8 cellular contexts compared by ENCODE assay signal in genomic region chr2:27583390-27583915, GRCh38. TPM values are rescaled to one million over a fixed set of nuclear protein-coding genes. Genes with fewer than 3 reads are reported as not detected.
DNase-seq lines count a peak whose midpoint lies in the region; ATAC-seq and TF ChIP-seq lines count a peak whose summit lies in the region.

No MANE protein-coding gene starts in this region.

- in situ Hi-C loops in gastrocnemius medialis (cut with MboI; ENCODE audit: low sequenced_read_pairs in 4 of 4), result no loop called here

- intact Hi-C loops in heart left ventricle (cut with DNase I) (loop anchor here in 5 of 10 donors (2.0 to 10.0 kb wide), 6 partner anchors 45 to 151 kb away; partner anchors contain the start of genes FNDC4 (in 2 of the 5), GCKR (in 2 of the 5), CCDC121 (in 1 of the 5) and GPN1 (in 1 of the 5)), Right ventricle myocardium inferior (cut with DNase I) (loop anchor here (5.0 kb wide), 1 partner anchor 91 kb away; no protein-coding TSS in a partner anchor), gastrocnemius medialis (cut with DNase I; ENCODE audit: low total_unique reads) (loop anchor here (5.0 kb wide), 1 partner anchor 96 kb away; the partner anchor contains the start of gene IFT172)

- TF ChIP-seq POLR2A in heart left ventricle (IDR thresholded peaks at IDR 0.05), result no peak
- TF ChIP-seq POLR2A in gastroesophageal sphincter (IDR thresholded peaks at IDR 0.05), result no peak
- no peak for TF ChIP-seq POLR2A in gastrocnemius medialis (IDR thresholded peaks at IDR 0.05)

- DNase-seq in heart left ventricle (no peak), Right ventricle myocardium inferior (ENCODE audit: missing footprints) (no peak), WERI-Rb-1 (no peak), gastrocnemius medialis (no peak), 8988T (no peak), T-helper 9 cell (no peak), NCI-H1436 treated with DMSO at 0.1 percent for 48 hours (lab: John Stamatoyannopoulos, UW) (no peak)

- no peaks in the 10 kb centered on the region for H3K27me3 ChIP-seq in heart left ventricle
- no peaks in the 10 kb centered on the region for H3K27me3 ChIP-seq in WERI-Rb-1 (ENCODE audit: insufficient read depth, low read depth, severe bottlenecking)
- no peaks in the 10 kb centered on the region for H3K27me3 ChIP-seq in gastroesophageal sphincter
- H3K27me3 ChIP-seq in gastrocnemius medialis, result no peaks in the 10 kb centered on the region

- TF ChIP-seq CTCF in heart left ventricle (IDR thresholded peaks at IDR 0.05) (no peak), WERI-Rb-1 (IDR thresholded peaks at IDR 0.05; ENCODE audit: low read depth, low read length) (no peak), gastroesophageal sphincter (IDR thresholded peaks at IDR 0.05) (no peak), gastrocnemius medialis (IDR thresholded peaks at IDR 0.05 in 4 of 5, conservative IDR thresholded peaks at IDR 0.05 in 1 of 5) (no peak)

- peak overlapping the region; percentile 36 to 81 (median 65) for H3K4me3 ChIP-seq in heart left ventricle
- H3K4me3 ChIP-seq in WERI-Rb-1 (ENCODE audit: low read depth, low read length), result peak overlapping the region; percentile 90
- H3K4me3 ChIP-seq in gastroesophageal sphincter, result peak overlapping the region; percentile 69 to 87
- H3K4me3 ChIP-seq in gastrocnemius medialis, result peak overlapping the region; percentile 54 to 86 (median 64)

- H3K27ac ChIP-seq in heart left ventricle (peak overlapping the region in 11 of 12 donors; percentile 1 to 83 (median 68)), WERI-Rb-1 (peak overlapping the region; percentile 45), gastroesophageal sphincter (peak overlapping the region; percentile 27 to 82 (median 78)), gastrocnemius medialis (peak overlapping the region; percentile 43 to 74 (median 63))

- H3K4me1 ChIP-seq in heart left ventricle (peaks cover 3 to 31% (median 16%) of the 10 kb centered on the region in 12 donors), gastroesophageal sphincter (peaks cover 5 to 39% (median 8%) of the 10 kb centered on the region in 3 donors), gastrocnemius medialis (peaks cover 14 to 16% of the 10 kb centered on the region in 2 donors)

- ATAC-seq in heart left ventricle (peak in 1 of 4 donors; percentile 2), Right ventricle myocardium inferior (no peak), gastroesophageal sphincter (peak; percentile 2), gastrocnemius medialis (peak in 1 of 2 donors; percentile 15)

- H3K36me3 ChIP-seq in heart left ventricle (no peaks in the 10 kb centered on the region), WERI-Rb-1 (peaks cover 3% of the 10 kb centered on the region; the same call in 1 of the 2 replicates), gastroesophageal sphincter (no peaks in the 10 kb centered on the region), gastrocnemius medialis (no peaks in the 10 kb centered on the region)

- TF ChIP-seq EP300 in gastroesophageal sphincter (IDR thresholded peaks at IDR 0.05), result no peak

- peaks cover 0 to 17% (median 6%) of the 10 kb centered on the region in 12 donors for H3K9me3 ChIP-seq in heart left ventricle
- H3K9me3 ChIP-seq in WERI-Rb-1 (ENCODE audit: severe bottlenecking), result peaks cover 19% of the 10 kb centered on the region
- H3K9me3 ChIP-seq in gastroesophageal sphincter, result peaks cover 0 to 32% (median 0%) of the 10 kb centered on the region in 3 donors
- H3K9me3 ChIP-seq in gastrocnemius medialis, result peaks cover 0 to 4% (median 0%) of the 10 kb centered on the region in 3 donors

- 5 to 9% (median 6%) methylated on average over 12 of the region's 12 CpGs for WGBS in heart left ventricle, 4 donors
- 4% methylated on average over 6 to 7 of the region's 12 CpGs for WGBS in gastroesophageal sphincter (ENCODE audit: low coverage in 1 of 2), 2 donors

RNA-seq across cellular contexts. Expression of gene ZNF512, which starts 0.6 kb away (rescaled TPM):
- 10 to 100 TPM; 13.2 to 31.8 (median 20.1) TPM for total RNA-seq in heart left ventricle
- 10 to 100 TPM in 1 of 2 donors, 1 to 10 TPM in 1; 8.4 to 15.8 TPM for polyA plus RNA-seq in heart left ventricle
- total RNA-seq in Right ventricle myocardium inferior, result 18.3 TPM
- total RNA-seq in gastroesophageal sphincter, result 10 to 100 TPM; 32.3 to 52.1 (median 44.4) TPM
- total RNA-seq in gastrocnemius medialis, result 10 to 100 TPM in 2 of 4 donors, 1 to 10 TPM in 2; 5.8 to 15.6 (median 8.4) TPM

RNA-seq across cellular contexts. Expression of gene CCDC121, which starts 45.4 kb away (rescaled TPM):
- 1 to 10 TPM; 3.9 to 7.7 (median 5.8) TPM for total RNA-seq in heart left ventricle
- polyA plus RNA-seq in heart left ventricle, result 1 to 10 TPM; 2.5 to 3.5 TPM
- total RNA-seq in Right ventricle myocardium inferior, result 6.2 TPM
- total RNA-seq in gastroesophageal sphincter, result 10 to 100 TPM in 1 of 4 donors, 1 to 10 TPM in 3; 3.1 to 14.0 (median 5.0) TPM
- 1 to 10 TPM in 3 of 4 donors, under 1 TPM in 1; 0.56 to 2.0 (median 1.3) TPM for total RNA-seq in gastrocnemius medialis

RNA-seq across cellular contexts. Expression of gene GPN1, which starts 45.4 kb away (rescaled TPM):
- total RNA-seq in heart left ventricle, result 10 to 100 TPM; 14.4 to 22.3 (median 19.4) TPM
- 10 to 100 TPM; 10.1 to 35.9 TPM for polyA plus RNA-seq in heart left ventricle
- total RNA-seq in Right ventricle myocardium inferior, result 18.9 TPM
- 10 to 100 TPM; 20.9 to 34.5 (median 21.4) TPM for total RNA-seq in gastroesophageal sphincter
- total RNA-seq in gastrocnemius medialis, result 10 to 100 TPM; 21.0 to 30.0 (median 25.0) TPM
